In genomic region chr9:6024035-6024554, GRCh38 we compare ENCODE assay signal across 7 cellular contexts. TPM values are rescaled to one million over a fixed set of nuclear protein-coding genes. Genes with fewer than 3 reads are reported as not detected.
DNase-seq lines count a peak whose midpoint lies in the region; ATAC-seq lines count a peak whose summit lies in the region.

No MANE protein-coding gene starts in this region.

- H3K4me3 Mint-ChIP-seq in activated CD4-positive, alpha-beta memory T cell treated with anti-CD3 and anti-CD28 coated beads for 36 hours, result peak overlapping the region; percentile 23

- CTCF ChIA-PET in activated CD4-positive, alpha-beta memory T cell treated with anti-CD3 and anti-CD28 coated beads for 36 hours (lab: Charles Lee), result interaction anchor here (0.7 to 2.1 kb wide), 23 partner anchors 9 to 282 kb away, joined by 3 to 24 read pairs (median 4); partner anchors contain the start of genes ERMP1 and RANBP6

- peaks cover 4% of the 10 kb centered on the region for H3K4me1 Mint-ChIP-seq in activated CD4-positive, alpha-beta memory T cell treated with anti-CD3 and anti-CD28 coated beads for 36 hours (ENCODE audit: low read depth)

- H3K27ac Mint-ChIP-seq in activated CD4-positive, alpha-beta memory T cell treated with anti-CD3 and anti-CD28 coated beads for 36 hours, result no peak overlapping the region

- intact Hi-C loops in activated CD4-positive, alpha-beta memory T cell treated with anti-CD3 and anti-CD28 coated beads for 36 hours (cut with micrococcal nuclease), result no loop called here

- in situ Hi-C loops in KBM-7 (cut with MboI; ENCODE audit: low pct_unique_long_range_greater_than_20kb, low sequenced_read_pairs), result no loop called here

- POLR2A ChIA-PET in activated CD4-positive, alpha-beta memory T cell treated with anti-CD3 and anti-CD28 coated beads for 36 hours (lab: Charles Lee), result interaction anchor here (1.0 kb wide), 1 partner anchor 17 kb away, joined by 4 read pairs; no protein-coding TSS in a partner anchor

- ATAC-seq in GM18907 (IDR thresholded peaks at IDR 0.05; ENCODE audit: unreplicated experiment), result peak; percentile 60
- no peak for ATAC-seq in HG03139 (IDR thresholded peaks at IDR 0.05; ENCODE audit: unreplicated experiment)

- no peaks in the 10 kb centered on the region for H3K9me3 Mint-ChIP-seq in activated CD4-positive, alpha-beta memory T cell treated with anti-CD3 and anti-CD28 coated beads for 36 hours

- H3K36me3 Mint-ChIP-seq in activated CD4-positive, alpha-beta memory T cell treated with anti-CD3 and anti-CD28 coated beads for 36 hours, result no peaks in the 10 kb centered on the region

- DNase-seq in DMS53 treated with DMSO at 0.1 percent for 48 hours (lab: John Stamatoyannopoulos, UW; ENCODE audit: unreplicated experiment) (peak; percentile 81), KBM-7 (peak; percentile 51), kidney tubule cell (ENCODE audit: low spot score) (peak; percentile 31), anterior cingulate cortex (lab: John Stamatoyannopoulos, UW) (no peak)
- peak; percentile 36 for DNase-seq in activated CD4-positive, alpha-beta memory T cell treated with anti-CD3 and anti-CD28 coated beads for 36 hours

- H3K27me3 Mint-ChIP-seq in activated CD4-positive, alpha-beta memory T cell treated with anti-CD3 and anti-CD28 coated beads for 36 hours, result peaks cover 5% of the 10 kb centered on the region

RNA-seq across cellular contexts. Expression of gene RANBP6, which starts 8.7 kb away (rescaled TPM):
- total RNA-seq in activated CD4-positive, alpha-beta memory T cell treated with anti-CD3 and anti-CD28 coated beads for 36 hours, result 10 to 100 TPM; 20.0 to 20.7 TPM

Comparison
In these comparisons a context has a peak if more than half of its experiments do, and no peak if none do; other contexts are left out.
1. DNase-seq: peak in DMS53 treated with DMSO at 0.1 percent for 48 hours (single experiment), KBM-7 (single experiment), activated CD4-positive, alpha-beta memory T cell treated with anti-CD3 and anti-CD28 coated beads for 36 hours (single experiment) and kidney tubule cell (single experiment); none in anterior cingulate cortex (0 of 58).